9 cellular contexts compared by ENCODE assay signal in the genomic region with DNA sequence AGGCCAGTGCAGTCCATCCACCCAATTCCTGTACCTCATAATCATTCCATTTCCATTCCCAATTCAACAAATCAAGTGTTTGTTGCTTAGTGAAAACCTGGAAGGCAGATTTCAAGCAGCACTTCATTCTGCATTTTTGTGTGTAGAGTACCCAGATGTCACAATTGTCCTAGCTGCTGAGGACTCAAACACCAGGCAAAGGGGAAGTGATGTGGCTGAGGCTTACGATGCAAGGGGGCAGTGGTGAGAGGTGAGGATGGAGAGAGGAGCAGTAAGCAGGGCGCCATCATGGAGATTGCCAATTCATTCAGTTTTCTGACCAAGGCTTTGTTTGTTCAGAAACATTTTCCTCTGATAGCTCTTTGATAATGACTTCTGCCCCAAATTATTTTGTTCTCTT.
A peak's percentile ranks its signal among the peaks of the same experiment; 100 is the strongest.
DNase-seq lines count a peak whose midpoint lies in the region; ATAC-seq and TF ChIP-seq lines count a peak whose summit lies in the region.
"Had no signal": no experiment of that assay in that cellular context is flagged by ENCODE, and none has a peak within 500 bp of the region (broad histone marks: within the 10 kb centered on the region; RNA-seq: fewer than 3 reads in every experiment).

No MANE protein-coding gene starts in this region.

- H3K79me2 ChIP-seq in osteoblast (ENCODE audit: insufficient read depth, low read length): no peaks in the 10 kb centered on the region

- H3K4me1 ChIP-seq in ascending aorta (peaks cover 0 to 15% of the 10 kb centered on the region in 2 donors), osteoblast (ENCODE audit: insufficient read depth, low read length) (peaks cover 33% of the 10 kb centered on the region), Peyer's patch (no peaks in the 10 kb centered on the region)

- peak; percentile 3 for DNase-seq in GDM1 (lab: John Stamatoyannopoulos, UW)
- DNase-seq in NCI-H1092 treated with DMSO at 0.1 percent for 48 hours (lab: John Stamatoyannopoulos, UW): peak; percentile 14
- no peak for DNase-seq in ascending aorta (ENCODE audit: low spot score in 2 of 2)
- DNase-seq in osteoblast (ENCODE audit: insufficient read length, low spot score, missing footprints): no peak
- DNase-seq in Peyer's patch: no peak
- DNase-seq: stimulated activated naive CD4-positive, alpha-beta T cell treated with Interleukin-2 at 50 U/mL for 16 hours had no signal

- ATAC-seq in HG03565 (IDR thresholded peaks at IDR 0.05; ENCODE audit: unreplicated experiment): no peak
- ATAC-seq in activated CD4-positive, CD25-positive, alpha-beta regulatory T cell treated with anti-CD3 and anti-CD28 coated beads, Interleukin-2, amount 50 U/mL, for 24 hours: no peak
- no peak for ATAC-seq in HG03354 (IDR thresholded peaks at IDR 0.05; ENCODE audit: poor library complexity, severe bottlenecking, unreplicated experiment)

- no peaks in the 10 kb centered on the region for H4K20me1 ChIP-seq in osteoblast (ENCODE audit: insufficient read depth, low read length)

- H3K27ac ChIP-seq in ascending aorta (peak overlapping the region; percentile 62 to 65), osteoblast (ENCODE audit: low read depth, low read length) (peak overlapping the region; percentile 75), Peyer's patch (no peak overlapping the region)

- H3K9me3 ChIP-seq in ascending aorta (no peaks in the 10 kb centered on the region), osteoblast (ENCODE audit: low read depth, low read length) (no peaks in the 10 kb centered on the region), Peyer's patch (no peaks in the 10 kb centered on the region)

- TF ChIP-seq POLR2A in Peyer's patch (IDR thresholded peaks at IDR 0.05): no peak

- peak overlapping the region; percentile 89 for H2AFZ ChIP-seq in osteoblast (ENCODE audit: low read length)

- H3K36me3 ChIP-seq in ascending aorta: no peaks in the 10 kb centered on the region
- no peaks in the 10 kb centered on the region for H3K36me3 ChIP-seq in osteoblast (ENCODE audit: insufficient read depth, low read length)
- H3K36me3 ChIP-seq in Peyer's patch: no peaks in the 10 kb centered on the region

- TF ChIP-seq CTCF in ascending aorta (IDR thresholded peaks at IDR 0.05) (no peak), osteoblast (IDR thresholded peaks at IDR 0.05; ENCODE audit: extremely low read depth, low read depth, low read length) (no peak), Peyer's patch (IDR thresholded peaks at IDR 0.05) (no peak)

- intact Hi-C loops in ascending aorta (cut with DNase I): loop anchor here (5.0 kb wide), 1 partner anchor 86 kb away; a partner anchor contains a TSS

- no peaks in the 10 kb centered on the region for H3K27me3 ChIP-seq in ascending aorta
- no peaks in the 10 kb centered on the region for H3K27me3 ChIP-seq in osteoblast (ENCODE audit: insufficient read depth, low read length)
- no peaks in the 10 kb centered on the region for H3K27me3 ChIP-seq in Peyer's patch

- H3K4me2 ChIP-seq in osteoblast (ENCODE audit: insufficient read depth, low read length): peak overlapping the region; percentile 74

- no peak overlapping the region for H3K4me3 ChIP-seq in ascending aorta
- H3K4me3 ChIP-seq in osteoblast (ENCODE audit: insufficient read depth, low read length): peak overlapping the region; percentile 59
- no peak overlapping the region for H3K4me3 ChIP-seq in Peyer's patch

Comparison
In these comparisons a context has a peak if more than half of its experiments do, and no peak if none do; other contexts are left out.
1. DNase-seq: peak in GDM1 (single experiment) and NCI-H1092 treated with DMSO at 0.1 percent for 48 hours (single experiment); none in ascending aorta (0 of 2), osteoblast (single experiment) and Peyer's patch (0 of 3).
2. H3K27ac ChIP-seq: peak in ascending aorta (2 of 2) and osteoblast (single experiment); none in Peyer's patch (0 of 4).